Comparison of ENCODE assay signal across 19 cellular contexts in the genomic region with DNA sequence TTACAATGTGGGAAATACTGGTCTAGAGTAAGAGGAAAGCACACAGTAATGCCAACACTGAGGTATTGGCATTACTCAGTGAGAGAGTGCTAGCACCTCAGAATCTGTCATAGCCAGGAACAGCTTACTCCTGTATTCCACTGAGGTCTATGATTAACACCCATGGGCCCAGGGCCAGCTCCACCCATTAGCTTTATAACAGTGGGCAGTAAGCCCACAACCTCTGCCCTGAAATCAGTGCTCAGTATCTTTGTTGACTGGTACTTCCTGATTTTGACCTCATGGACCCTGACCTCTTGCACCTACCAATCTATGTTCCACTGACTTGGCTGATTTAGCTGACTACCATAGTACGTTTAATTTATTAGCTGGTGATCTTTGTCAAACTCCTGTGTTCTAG. TPM values are rescaled to one million over a fixed set of nuclear protein-coding genes. Genes with fewer than 3 reads are reported as not detected.
DNase-seq lines count a peak whose midpoint lies in the region; ATAC-seq, FAIRE-seq and TF ChIP-seq lines count a peak whose summit lies in the region.
"Had no signal": no experiment of that assay in that cellular context is flagged by ENCODE, and none has a peak within 500 bp of the region (broad histone marks: within the 10 kb centered on the region; RNA-seq: fewer than 3 reads in every experiment).

No MANE protein-coding gene starts in this region.

- no peak overlapping the region for H3K4me3 Mint-ChIP-seq in activated T-cell treated with anti-CD3 and anti-CD28 coated beads, Interleukin-2, amount 50 U/mL, for 4 hours
- H3K4me3 Mint-ChIP-seq: CD14-positive monocyte, H9, IgD-negative memory B cell had no signal

- H3K27me3 ChIP-seq in liver (ENCODE audit: control insufficient read depth in 4 of 4, insufficient read depth in 4 of 4, low read length in 3 of 4) = no peaks in the 10 kb centered on the region
- no peaks in the 10 kb centered on the region for H3K27me3 ChIP-seq in HepG2 (ENCODE audit: control insufficient read depth in 1 of 2, insufficient read depth in 2 of 2, low read length in 2 of 2)

- no peak overlapping the region for H2AFZ ChIP-seq in HepG2 (ENCODE audit: low read length)

- intact Hi-C loops in HepG2 (cut with micrococcal nuclease; ENCODE audit: unreplicated experiment) = no loop called here
- intact Hi-C loops in mucosa of descending colon (cut with DNase I, micrococcal nuclease) = no loop called here

- CTCF ChIA-PET in HepG2 (lab: Yijun Ruan, JAX; ENCODE audit: low intra/inter-chr PET ratio, low total read pairs) = no interaction called here

- H3K4me1 ChIP-seq in liver (ENCODE audit: control insufficient read depth in 4 of 4, insufficient read depth in 4 of 4, low read length in 3 of 4) (peaks cover 0 to 12% (median 2%) of the 10 kb centered on the region in 4 donors), HepG2 (ENCODE audit: insufficient read depth, low read length) (no peaks in the 10 kb centered on the region), mucosa of descending colon (ENCODE audit: low read depth) (no peaks in the 10 kb centered on the region)

- ATAC-seq in HepG2 (no peak), mucosa of descending colon (peak; percentile 99), HG03521 (IDR thresholded peaks at IDR 0.05; ENCODE audit: unreplicated experiment) (no peak)
- no peak for ATAC-seq in activated T-cell treated with anti-CD3 and anti-CD28 coated beads, Interleukin-2, amount 50 U/mL, for 4 hours

- H3K4me2 ChIP-seq in HepG2 (ENCODE audit: low read depth, low read length) = no peak overlapping the region

- no peaks in the 10 kb centered on the region for H3K27me3 Mint-ChIP-seq in activated T-cell treated with anti-CD3 and anti-CD28 coated beads, Interleukin-2, amount 50 U/mL, for 4 hours (ENCODE audit: low read depth)
- H3K27me3 Mint-ChIP-seq: IgD-negative memory B cell had no signal

- H3K4me3 ChIP-seq in liver (ENCODE audit: low read depth in 1 of 3, low read length in 3 of 3) (no peak overlapping the region), HepG2 (replicated peaks in 1 of 3; ENCODE audit: insufficient read depth in 1 of 3, low read depth in 2 of 3, low read length in 3 of 3) (no peak overlapping the region), mucosa of descending colon (no peak overlapping the region)

- H3K36me3 Mint-ChIP-seq in activated T-cell treated with anti-CD3 and anti-CD28 coated beads, Interleukin-2, amount 50 U/mL, for 4 hours (ENCODE audit: insufficient read depth) = no peaks in the 10 kb centered on the region
- H3K36me3 Mint-ChIP-seq: CD14-positive monocyte had no signal

- no peaks in the 10 kb centered on the region for H3K79me2 ChIP-seq in HepG2 (ENCODE audit: insufficient read depth, low read length)

- H3K27ac ChIP-seq in liver (ENCODE audit: low read depth in 1 of 2, low read length in 2 of 2) = peak overlapping the region; percentile 46 to 78
- H3K27ac ChIP-seq in HepG2 (ENCODE audit: extremely low read length, insufficient read depth, low read length) = no peak overlapping the region
- no peak overlapping the region for H3K27ac ChIP-seq in epithelial cell of prostate

- H3K9ac ChIP-seq in liver (ENCODE audit: low read depth in 1 of 2, low read length in 2 of 2) (no peak overlapping the region), HepG2 (ENCODE audit: insufficient read depth, low read depth, low read length) (no peak overlapping the region)

- BruUV-seq in HepG2 (replicated peaks; lab: Mats Ljungman, UMichigan) = no TSS peak

- no peak for DNase-seq in HepG2 (ENCODE audit: low spot score)
- DNase-seq in epithelial cell of prostate (ENCODE audit: low read depth, low spot score) = peak; percentile 29
- peak; percentile 52 to 77 (median 76) for DNase-seq in mucosa of descending colon
- DNase-seq in activated T-cell treated with anti-CD3 and anti-CD28 coated beads, Interleukin-2, amount 50 U/mL, for 4 hours = no peak
- no peak for DNase-seq in Ammon's horn (ENCODE audit: low spot score)
- DNase-seq in NCI-H1694 (lab: John Stamatoyannopoulos, UW) = no peak
- DNase-seq: DMS53, H9, NCI-H1092, NCI-H187, NCI-H446, NCI-H748 treated with DMSO at 0.1 percent for 48 hours, SHP77 treated with DMSO at 0.1 percent for 48 hours had no signal

- no peaks in the 10 kb centered on the region for H3K9me3 Mint-ChIP-seq in activated T-cell treated with anti-CD3 and anti-CD28 coated beads, Interleukin-2, amount 50 U/mL, for 4 hours

- H4K20me1 ChIP-seq in HepG2 (ENCODE audit: insufficient read depth, low read length) = no peaks in the 10 kb centered on the region

- TF ChIP-seq EP300 in HepG2 (IDR thresholded peaks at IDR 0.05; ENCODE audit: low read depth in 2 of 2, low read length in 2 of 2) (no peak), HepG2 (CRISPR knock-in tag; IDR thresholded peaks at IDR 0.05; ENCODE audit: borderline replicate concordance) (no peak)

- no peak for FAIRE-seq in HepG2 (lab: Jason Lieb, UNC)
- FAIRE-seq: A204.1, GM18507 had no signal

- TF ChIP-seq POLR2A in HepG2 (IDR thresholded peaks at IDR 0.05; ENCODE audit: insufficient read depth in 1 of 2, low read depth in 2 of 2, low read length in 2 of 2) = no peak

- TF ChIP-seq RAD21 in liver (IDR thresholded peaks at IDR 0.05) = peak; percentile 38 to 45
- TF ChIP-seq RAD21 in HepG2 (CRISPR knock-in tag; IDR thresholded peaks at IDR 0.05) = no peak

- POLR2A ChIA-PET in HepG2 (lab: Yijun Ruan, JAX) = no interaction called here

- in situ Hi-C loops in HepG2 (cut with HindIII; ENCODE audit: extremely low pct_ligation_motif_present, low pct_unique_long_range_greater_than_20kb) = no loop called here

- no peaks in the 10 kb centered on the region for H3K9me3 ChIP-seq in liver (ENCODE audit: control insufficient read depth in 4 of 4, low read length in 3 of 4)
- no peaks in the 10 kb centered on the region for H3K9me3 ChIP-seq in HepG2 (ENCODE audit: low read length)
- H3K9me3 ChIP-seq in mucosa of descending colon = no peaks in the 10 kb centered on the region

- H3K4me1 Mint-ChIP-seq in activated T-cell treated with anti-CD3 and anti-CD28 coated beads, Interleukin-2, amount 50 U/mL, for 4 hours (ENCODE audit: low read depth) = no peaks in the 10 kb centered on the region
- H3K4me1 Mint-ChIP-seq: CD14-positive monocyte, H9, IgD-negative memory B cell had no signal

- 23% methylated on average over 1 of the region's 1 CpG for WGBS in liver
- 0% methylated on average over 1 of the region's 1 CpG for WGBS in HepG2 (ENCODE audit: low lambda C conversion rate)

- H3K36me3 ChIP-seq in liver (ENCODE audit: control insufficient read depth in 4 of 4, insufficient read depth in 3 of 4, low read depth in 1 of 4, low read length in 3 of 4) (no peaks in the 10 kb centered on the region), HepG2 (replicated peaks in 1 of 2; ENCODE audit: control insufficient read depth in 1 of 2, insufficient read depth in 2 of 2, low read length in 2 of 2) (no peaks in the 10 kb centered on the region), mucosa of descending colon (ENCODE audit: low read depth) (no peaks in the 10 kb centered on the region)

- TF ChIP-seq CTCF in liver (IDR thresholded peaks at IDR 0.05; ENCODE audit: low read depth, low read length, missing input control) = no peak
- no peak for TF ChIP-seq CTCF in HepG2 (CRISPR knock-in tag; IDR thresholded peaks at IDR 0.05)
- no peak for TF ChIP-seq CTCF in mucosa of descending colon (IDR thresholded peaks at IDR 0.05)

RNA-seq across cellular contexts. Expression of a gene that starts 56.1 kb away (rescaled TPM):
- total RNA-seq in liver = 1 to 10 TPM in 1 of 2 donors, under 1 TPM in 1; under 0.01 to 2.1 TPM
- polyA plus RNA-seq in liver = under 1 TPM in 1 of 2 donors, not detected in 1; 0.01 TPM
- not detected in 2 replicates for total RNA-seq in HepG2 (2016; rRNA removed; fragmentation: Illumina TruSeq; extraction: Trizol)
- total RNA-seq in HepG2 (2016; cell fraction: cytosol; rRNA removed; fragmentation: Illumina TruSeq; extraction: Trizol; ENCODE audit: low read depth) = not detected in 2 replicates
- total RNA-seq in HepG2 (2016; cell fraction: insoluble cytoplasmic fraction; rRNA removed; fragmentation: Illumina TruSeq; extraction: Trizol) = not detected in 2 replicates
- not detected in 2 replicates for total RNA-seq in HepG2 (2016; cell fraction: membrane; rRNA removed; fragmentation: Illumina TruSeq; extraction: Trizol)
- not detected in 2 replicates for total RNA-seq in HepG2 (2016; cell fraction: nucleus; rRNA removed; fragmentation: Illumina TruSeq; extraction: Trizol)
- polyA plus RNA-seq in HepG2 (2011; rRNA removed) = not detected in 2 replicates
- polyA plus RNA-seq in HepG2 (2011; cell fraction: cytosol; rRNA removed) = not detected in 2 replicates
- not detected in 2 replicates for polyA plus RNA-seq in HepG2 (2011; cell fraction: nucleus; rRNA removed)
- polyA plus RNA-seq in HepG2 (2012) = not detected in 2 replicates
- polyA plus RNA-seq in HepG2 (2016; cell fraction: cytosol; fragmentation: Illumina TruSeq; extraction: Trizol; ENCODE audit: low read depth) = not detected in 2 replicates
- not detected in 2 replicates for polyA plus RNA-seq in HepG2 (2016; cell fraction: insoluble cytoplasmic fraction; fragmentation: Illumina TruSeq; extraction: Trizol; ENCODE audit: low read depth)
- not detected in 2 replicates for polyA plus RNA-seq in HepG2 (2016; cell fraction: membrane; fragmentation: Illumina TruSeq; extraction: Trizol; ENCODE audit: low read depth)
- polyA plus RNA-seq in HepG2 (2016; cell fraction: nucleus; fragmentation: Illumina TruSeq; extraction: Trizol; ENCODE audit: insufficient read depth, low read depth) = not detected in 2 replicates
- polyA minus RNA-seq in HepG2 (2011; rRNA and poly(A)+ RNA removed; ENCODE audit: low replicate concordance) = 0.12 TPM in 1 of 2 replicates, not detected in the other
- polyA minus RNA-seq in HepG2 (2011; cell fraction: cytosol; rRNA and poly(A)+ RNA removed) = not detected in 2 replicates
- under 0.01 TPM in 1 of 2 replicates, not detected in the other for polyA minus RNA-seq in HepG2 (2011; cell fraction: nucleus; rRNA and poly(A)+ RNA removed)
- total RNA-seq in mucosa of descending colon = 1 to 10 TPM; 4.3 to 6.9 (median 6.5) TPM
- under 1 TPM; 0.05 to 0.08 (median 0.05) TPM for total RNA-seq in activated T-cell treated with anti-CD3 and anti-CD28 coated beads, Interleukin-2, amount 50 U/mL, for 4 hours

RNA-seq across cellular contexts. Expression of a gene that starts 58.0 kb away (rescaled TPM):
- total RNA-seq in liver (10 to 100 TPM in 1 of 2 donors, 1 to 10 TPM in 1; 3.0 to 68.4 TPM), HepG2 (2016; rRNA removed; fragmentation: Illumina TruSeq; extraction: Trizol) (not detected in 2 replicates), mucosa of descending colon (10 to 100 TPM; 22.8 to 34.7 (median 29.5) TPM)
- polyA plus RNA-seq in liver (under 1 TPM; 0.83 to 0.98 TPM), HepG2 (2011; rRNA removed) (not detected in 2 replicates)
- total RNA-seq in HepG2 (2016; cell fraction: cytosol; rRNA removed; fragmentation: Illumina TruSeq; extraction: Trizol; ENCODE audit: low read depth) = not detected in 2 replicates
- total RNA-seq in HepG2 (2016; cell fraction: insoluble cytoplasmic fraction; rRNA removed; fragmentation: Illumina TruSeq; extraction: Trizol) = not detected in 2 replicates
- not detected in 2 replicates for total RNA-seq in HepG2 (2016; cell fraction: membrane; rRNA removed; fragmentation: Illumina TruSeq; extraction: Trizol)
- not detected in 2 replicates for total RNA-seq in HepG2 (2016; cell fraction: nucleus; rRNA removed; fragmentation: Illumina TruSeq; extraction: Trizol)
- polyA plus RNA-seq in HepG2 (2011; cell fraction: cytosol; rRNA removed) = not detected in 2 replicates
- not detected in 2 replicates for polyA plus RNA-seq in HepG2 (2011; cell fraction: nucleus; rRNA removed)
- not detected in 2 replicates for polyA plus RNA-seq in HepG2 (2012)
- polyA plus RNA-seq in HepG2 (2016; cell fraction: cytosol; fragmentation: Illumina TruSeq; extraction: Trizol; ENCODE audit: low read depth) = not detected in 2 replicates
- polyA plus RNA-seq in HepG2 (2016; cell fraction: insoluble cytoplasmic fraction; fragmentation: Illumina TruSeq; extraction: Trizol; ENCODE audit: low read depth) = not detected in 2 replicates
- not detected in 2 replicates for polyA plus RNA-seq in HepG2 (2016; cell fraction: membrane; fragmentation: Illumina TruSeq; extraction: Trizol; ENCODE audit: low read depth)
- polyA plus RNA-seq in HepG2 (2016; cell fraction: nucleus; fragmentation: Illumina TruSeq; extraction: Trizol; ENCODE audit: insufficient read depth, low read depth) = not detected in 2 replicates
- polyA minus RNA-seq in HepG2 (2011; rRNA and poly(A)+ RNA removed; ENCODE audit: low replicate concordance) = 18.8 TPM in 1 of 2 replicates, not detected in the other
- 0.10 and 0.44 TPM in 2 replicates for polyA minus RNA-seq in HepG2 (2011; cell fraction: cytosol; rRNA and poly(A)+ RNA removed)
- 0.13 TPM in 1 of 2 replicates, not detected in the other for polyA minus RNA-seq in HepG2 (2011; cell fraction: nucleus; rRNA and poly(A)+ RNA removed)
- under 1 TPM; 0.05 to 0.16 (median 0.10) TPM for total RNA-seq in activated T-cell treated with anti-CD3 and anti-CD28 coated beads, Interleukin-2, amount 50 U/mL, for 4 hours

Comparison
In these comparisons a context has a peak if more than half of its experiments do, and no peak if none do; other contexts are left out.
1. H3K27ac ChIP-seq: peak in liver (2 of 2); none in HepG2 (single experiment) and epithelial cell of prostate (single experiment).
2. DNase-seq: peak in epithelial cell of prostate (single experiment) and mucosa of descending colon (3 of 3); none in HepG2 (single experiment), activated T-cell treated with anti-CD3 and anti-CD28 coated beads, Interleukin-2, amount 50 U/mL, for 4 hours (single experiment), Ammon's horn (single experiment) and NCI-H1694 (single experiment).